Comparison of ENCODE assay signal across 17 cellular contexts in the genomic region with DNA sequence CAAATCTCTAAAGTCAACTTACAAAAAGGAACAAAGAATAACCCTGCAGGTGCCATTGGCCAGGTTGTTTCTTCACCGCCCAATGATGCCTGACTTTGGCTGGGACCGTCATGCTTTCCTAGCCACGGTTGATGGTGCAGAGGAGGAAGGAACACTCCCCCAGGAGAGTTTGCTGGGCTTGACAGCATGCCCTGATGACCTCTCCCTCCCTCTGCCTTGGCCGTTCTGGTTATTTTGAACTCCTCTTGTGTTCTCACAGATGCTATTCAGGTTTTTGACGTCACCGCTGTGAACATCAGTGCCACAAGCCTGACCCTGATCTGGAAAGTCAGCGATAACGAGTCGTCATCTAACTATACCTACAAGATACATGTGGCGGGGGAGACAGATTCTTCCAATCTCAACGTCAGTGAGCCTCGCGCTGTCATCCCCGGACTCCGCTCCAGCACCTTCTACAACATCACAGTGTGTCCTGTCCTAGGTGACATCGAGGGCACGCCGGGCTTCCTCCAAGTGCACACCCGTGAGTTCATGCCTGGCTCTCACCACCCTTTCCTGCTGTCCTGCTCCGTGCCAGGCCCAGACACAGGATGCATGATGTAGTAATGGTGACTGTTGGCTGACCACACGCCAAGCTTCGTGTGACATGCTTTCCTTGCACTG.
"Had no signal": no experiment of that assay in that cellular context is flagged by ENCODE, and none has a peak within 500 bp of the region (broad histone marks: within the 10 kb centered on the region; RNA-seq: fewer than 3 reads in every experiment).

No MANE protein-coding gene starts in this region.

- H3K4me3 ChIP-seq: body of pancreas, cardiac muscle cell, psoas muscle, right atrium auricular region, tibial nerve, uterus had no signal

- ATAC-seq: activated CD4-positive, alpha-beta T cell treated with anti-CD3 and anti-CD28 coated beads for 36 hours; body of pancreas; naive thymus-derived CD8-positive, alpha-beta T cell; stimulated activated naive CD8-positive, alpha-beta T cell treated with anti-CD3 and anti-CD28 coated beads, Interleukin-15, amount 100 ng/mL, for 72 hours had no signal

- H3K36me3 ChIP-seq: uterus had no signal

- H3K27me3 ChIP-seq: body of pancreas, cardiac muscle cell, right atrium auricular region, tibial nerve, uterus had no signal

- DNase-seq: activated CD4-positive, alpha-beta T cell treated with anti-CD3 and anti-CD28 coated beads for 36 hours; activated CD4-positive, alpha-beta T cell treated with anti-CD3 and anti-CD28 coated beads, Interleukin-2, amount 50 U/mL, for 48 hours; activated gamma-delta T cell treated with Interleukin-2 at 50 U/mL for 16 hours; anterior cingulate cortex; body of pancreas; foreskin fibroblast; naive thymus-derived CD8-positive, alpha-beta T cell; psoas muscle; stimulated activated CD4-positive, alpha-beta T cell treated with anti-CD3 and anti-CD28 coated beads, Interleukin-4, amount 100 ng/mL, for 4 hours; stimulated activated naive CD8-positive, alpha-beta T cell treated with anti-CD3 and anti-CD28 coated beads, Interleukin-15, amount 100 ng/mL, for 72 hours; T-helper 1 cell; T-helper 9 cell; uterus had no signal

- H3K4me1 ChIP-seq: body of pancreas, psoas muscle, right atrium auricular region, tibial nerve, uterus had no signal

- H3K27ac Mint-ChIP-seq: activated CD4-positive, alpha-beta T cell treated with anti-CD3 and anti-CD28 coated beads for 36 hours; activated naive CD4-positive, alpha-beta T cell treated with anti-CD3 and anti-CD28 coated beads, Interleukin-2, amount 50 U/mL, for 24 hours had no signal

- H3K27ac ChIP-seq: body of pancreas, cardiac muscle cell, psoas muscle, right atrium auricular region, tibial nerve, uterus had no signal

- H3K4me1 Mint-ChIP-seq: activated CD4-positive, alpha-beta T cell treated with anti-CD3 and anti-CD28 coated beads for 36 hours; activated naive CD4-positive, alpha-beta T cell treated with anti-CD3 and anti-CD28 coated beads, Interleukin-2, amount 50 U/mL, for 24 hours had no signal

- H3K4me3 Mint-ChIP-seq: activated CD4-positive, alpha-beta T cell treated with anti-CD3 and anti-CD28 coated beads for 36 hours; activated naive CD4-positive, alpha-beta T cell treated with anti-CD3 and anti-CD28 coated beads, Interleukin-2, amount 50 U/mL, for 24 hours; naive thymus-derived CD8-positive, alpha-beta T cell; stimulated activated naive CD8-positive, alpha-beta T cell treated with anti-CD3 and anti-CD28 coated beads, Interleukin-15, amount 100 ng/mL, for 72 hours had no signal

- H3K27me3 Mint-ChIP-seq: activated CD4-positive, alpha-beta T cell treated with anti-CD3 and anti-CD28 coated beads for 36 hours; activated naive CD4-positive, alpha-beta T cell treated with anti-CD3 and anti-CD28 coated beads, Interleukin-2, amount 50 U/mL, for 24 hours; naive thymus-derived CD8-positive, alpha-beta T cell; stimulated activated naive CD8-positive, alpha-beta T cell treated with anti-CD3 and anti-CD28 coated beads, Interleukin-15, amount 100 ng/mL, for 72 hours had no signal

- H3K9me3 ChIP-seq: body of pancreas, psoas muscle, right atrium auricular region, tibial nerve, uterus had no signal

- H3K9me3 Mint-ChIP-seq: activated naive CD4-positive, alpha-beta T cell treated with anti-CD3 and anti-CD28 coated beads, Interleukin-2, amount 50 U/mL, for 24 hours; naive thymus-derived CD8-positive, alpha-beta T cell; stimulated activated naive CD8-positive, alpha-beta T cell treated with anti-CD3 and anti-CD28 coated beads, Interleukin-15, amount 100 ng/mL, for 72 hours had no signal
